ENCODE assay signal across 8 cellular contexts in genomic region chr18:56637897-56638231, GRCh38. TPM values are rescaled to one million over a fixed set of nuclear protein-coding genes. Genes with fewer than 3 reads are reported as not detected.
DNase-seq lines count a peak whose midpoint lies in the region; ATAC-seq and TF ChIP-seq lines count a peak whose summit lies in the region.

No MANE protein-coding gene starts in this region.

- H3K27me3 ChIP-seq in subcutaneous abdominal adipose tissue (ENCODE audit: control insufficient read depth in 5 of 5, insufficient read depth in 4 of 5, low read length in 5 of 5) = no peaks in the 10 kb centered on the region

- H3K4me3 Mint-ChIP-seq in brain = peak overlapping the region; percentile 98 to 100 (median 98)

- peaks cover 5 to 37% (median 34%) of the 10 kb centered on the region in 5 donors for H3K4me1 ChIP-seq in subcutaneous abdominal adipose tissue (ENCODE audit: control insufficient read depth in 5 of 5, insufficient read depth in 5 of 5, low read length in 5 of 5)

- intact Hi-C loops in left colon (cut with DNase I, micrococcal nuclease) = no loop called here

- peaks cover 31% of the 10 kb centered on the region for H3K36me3 Mint-ChIP-seq in brain

- peak overlapping the region; percentile 98 for H3K27ac ChIP-seq in subcutaneous abdominal adipose tissue (ENCODE audit: low read depth, low read length)

- H3K4me1 Mint-ChIP-seq in brain = peaks cover 56% of the 10 kb centered on the region

- no peaks in the 10 kb centered on the region for H3K9me3 ChIP-seq in subcutaneous abdominal adipose tissue (ENCODE audit: control insufficient read depth in 5 of 5, low read length in 5 of 5)

- H3K36me3 ChIP-seq in subcutaneous abdominal adipose tissue (ENCODE audit: control insufficient read depth in 5 of 5, insufficient read depth in 5 of 5, low read length in 5 of 5) = peaks cover 0 to 5% (median 0%) of the 10 kb centered on the region in 5 donors

- peak; percentile 24 for DNase-seq in ELR (ENCODE audit: low read depth)
- peak; percentile 6 for DNase-seq in LHCN-M2 (ENCODE audit: low read depth)
- no peak for DNase-seq in left colon
- no peak for DNase-seq in retina
- DNase-seq in NCI-H2081 (lab: John Stamatoyannopoulos, UW) = no peak

- TF ChIP-seq CTCF in brain (conservative IDR thresholded peaks at IDR 0.05) = no peak

- H3K27ac Mint-ChIP-seq in brain = peak overlapping the region; percentile 94 to 99 (median 97)

- ATAC-seq in GM21529 (IDR thresholded peaks at IDR 0.05; ENCODE audit: unreplicated experiment) (peak; percentile 12), left colon (peak; percentile 18)

- peak overlapping the region; percentile 90 to 97 (median 93) for H3K4me3 ChIP-seq in subcutaneous abdominal adipose tissue (ENCODE audit: low read depth in 1 of 5, low read length in 5 of 5)

- no peaks in the 10 kb centered on the region for H3K9me3 Mint-ChIP-seq in brain

- H3K27me3 Mint-ChIP-seq in brain = peaks cover 14% of the 10 kb centered on the region

- H3K9ac ChIP-seq in subcutaneous abdominal adipose tissue (ENCODE audit: low read length in 5 of 5) = peak overlapping the region; percentile 92 to 99 (median 99)

RNA-seq across cellular contexts. Expression of gene TXNL1, which starts 0.5 kb away (rescaled TPM):
- 55.0 and 65.1 TPM in 2 replicates for total RNA-seq in LHCN-M2 (2014; rRNA removed)
- polyA plus RNA-seq in LHCN-M2 (2012) = 65.8 TPM
- polyA plus RNA-seq in brain (ENCODE audit: insufficient read depth, low read depth, low replicate concordance) = 90.7 TPM
- 10 to 100 TPM; 50.3 to 53.3 TPM for total RNA-seq in left colon

RNA-seq across cellular contexts. Expression of gene WDR7, which starts 13.3 kb away (rescaled TPM):
- total RNA-seq in LHCN-M2 (2014; rRNA removed) (11.0 and 11.9 TPM in 2 replicates), left colon (10 to 100 TPM; 25.0 to 27.1 TPM)
- polyA plus RNA-seq in LHCN-M2 (2012) = 4.4 TPM
- polyA plus RNA-seq in brain (ENCODE audit: insufficient read depth, low read depth, low replicate concordance) = 19.7 TPM

Comparison
In these comparisons a context has a peak if more than half of its experiments do, and no peak if none do; other contexts are left out.
1. DNase-seq: peak in ELR (single experiment) and LHCN-M2 (single experiment); none in left colon (0 of 2), retina (single experiment) and NCI-H2081 (0 of 2).